19 cellular contexts compared by ENCODE assay signal in the genomic region with DNA sequence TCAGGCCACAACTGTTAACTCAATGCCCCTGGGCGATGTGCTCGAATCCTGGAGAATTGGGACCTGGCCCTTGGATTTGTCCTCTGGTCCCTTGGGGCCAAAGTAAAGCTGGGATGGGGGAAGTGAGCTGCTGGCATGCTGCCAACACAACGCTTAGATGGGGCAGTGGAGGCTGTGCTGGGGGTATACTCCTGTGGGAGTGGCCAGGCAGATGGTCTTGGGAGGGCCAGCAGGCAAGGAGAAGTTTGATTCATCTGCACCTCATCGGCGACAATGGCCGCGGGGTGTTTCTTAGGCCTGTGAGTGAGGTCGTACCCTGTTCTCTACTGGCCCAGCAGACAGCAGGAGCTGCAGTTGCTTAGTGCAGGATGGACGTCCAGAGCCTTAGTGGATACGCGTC.
"Had no signal": no experiment of that assay in that cellular context is flagged by ENCODE, and none has a peak within 500 bp of the region (broad histone marks: within the 10 kb centered on the region; RNA-seq: fewer than 3 reads in every experiment).

No MANE protein-coding gene starts in this region.

- H3K4me3 ChIP-seq: SJCRH30 had no signal

- DNase-seq: activated CD4-positive, alpha-beta T cell treated with anti-CD3 and anti-CD28 coated beads for 48 hours; activated CD4-positive, alpha-beta T cell treated with anti-CD3 and anti-CD28 coated beads, Interleukin-2, amount 50 U/mL, for 48 hours; activated CD4-positive, CD25-positive, alpha-beta regulatory T cell treated with anti-CD3 and anti-CD28 coated beads, Interleukin-2, amount 50 U/mL, for 72 hours; activated CD8-positive, alpha-beta memory T cell treated with anti-CD3 and anti-CD28 coated beads, Interleukin-2, amount 10 ng/mL, durations not matched to agents 7 days and 5 days; activated effector memory CD4-positive, alpha-beta T cell treated with Interleukin-2 at 50 U/mL for 16 hours; activated naive CD4-positive, alpha-beta T cell treated with anti-CD3 and anti-CD28 coated beads for 36 hours; activated T-cell treated with anti-CD3 and anti-CD28 coated beads, Interleukin-2, amount 50 U/mL, for 24 hours; amygdala; KG1; NCI-H1092; NCI-H1417; NCI-H1930; NCI-H2107; NCI-H510A treated with DMSO at 0.1 percent for 48 hours; NK-92 treated with Interleukin-12 subunit alpha and Interleukin-12 subunit beta, amount 100 ng/mL, for 24 hours; OCI-M1; Right ventricle myocardium superior; RPMI8226 had no signal

- H3K4me1 ChIP-seq: SJCRH30 had no signal

- H3K27ac ChIP-seq: SJCRH30 had no signal

- H3K36me3 ChIP-seq: SJCRH30 had no signal

- H3K27me3 ChIP-seq: SJCRH30 had no signal

- H3K9me3 ChIP-seq: SJCRH30 had no signal
